In the genomic region with DNA sequence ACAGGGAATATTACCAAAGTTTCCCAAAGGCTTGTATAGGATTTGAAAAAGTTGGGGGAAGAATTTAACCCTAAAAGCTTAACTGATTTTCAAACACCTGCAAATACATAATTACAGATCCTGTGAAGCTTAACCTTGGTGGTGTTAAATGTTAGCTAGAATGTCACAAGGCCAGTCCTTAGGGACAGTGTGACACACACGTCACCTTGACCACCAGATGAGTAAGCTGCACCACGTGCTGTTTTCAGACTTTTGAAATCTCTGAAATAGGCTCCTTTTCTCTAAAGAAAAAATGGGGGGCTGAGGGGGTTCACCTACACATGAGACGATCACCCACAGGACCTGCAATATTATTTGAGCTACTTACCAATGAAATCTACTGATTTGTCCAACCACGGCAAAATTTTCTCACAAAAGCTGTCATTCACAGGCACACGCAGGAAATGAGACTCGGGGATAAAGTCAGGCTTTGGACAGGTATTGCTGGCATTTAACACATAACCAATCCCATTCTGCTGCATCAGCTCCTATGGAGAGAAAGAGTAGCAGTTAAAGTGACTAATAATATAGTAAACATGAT, we compare ENCODE assay signal across 10 cellular contexts.
DNase-seq lines count a peak whose midpoint lies in the region; ATAC-seq, FAIRE-seq and TF ChIP-seq lines count a peak whose summit lies in the region.
"Had no signal": no experiment of that assay in that cellular context is flagged by ENCODE, and none has a peak within 500 bp of the region (broad histone marks: within the 10 kb centered on the region; RNA-seq: fewer than 3 reads in every experiment).

No MANE protein-coding gene starts in this region.

- no TSS peak for BruUV-seq in MCF 10A (replicated peaks; lab: Mats Ljungman, UMichigan)

- no peaks in the 10 kb centered on the region for H3K9me3 Mint-ChIP-seq in MCF 10A (ENCODE audit: unreplicated experiment)
- H3K9me3 Mint-ChIP-seq: activated CD4-positive, alpha-beta T cell treated with anti-CD3 and anti-CD28 coated beads, Interleukin-2, amount 10 ng/mL, durations not matched to agents 7 days and 5 days had no signal

- H3K36me3 Mint-ChIP-seq in MCF 10A (ENCODE audit: insufficient read depth, unreplicated experiment): peaks cover 32% of the 10 kb centered on the region

- CTCF ChIA-PET in MCF 10A (lab: Yijun Ruan, JAX): interaction anchor here (0.7 to 0.9 kb wide), 2 partner anchors 9 to 12 kb away, joined by 3 to 4 read pairs; no protein-coding TSS in a partner anchor

- no peak overlapping the region for H3K27ac Mint-ChIP-seq in MCF 10A (ENCODE audit: low read depth, unreplicated experiment)

- POLR2A ChIA-PET in MCF 10A (lab: Yijun Ruan, JAX): interaction anchor here (0.7 to 1.0 kb wide), 2 partner anchors 10 to 292 kb away, joined by 4 read pairs; no protein-coding TSS in a partner anchor

- no peaks in the 10 kb centered on the region for H3K27me3 Mint-ChIP-seq in MCF 10A (ENCODE audit: insufficient read depth, unreplicated experiment)
- H3K27me3 Mint-ChIP-seq: activated CD4-positive, alpha-beta T cell treated with anti-CD3 and anti-CD28 coated beads, Interleukin-2, amount 10 ng/mL, durations not matched to agents 7 days and 5 days had no signal

- intact Hi-C loops in MCF 10A (cut with micrococcal nuclease): no loop called here

- FAIRE-seq in frontal cortex (lab: Jason Lieb, UNC): no peak

- ATAC-seq in GM18868 (IDR thresholded peaks at IDR 0.05; ENCODE audit: unreplicated experiment) (peak; percentile 62), GM21619 (IDR thresholded peaks at IDR 0.05; ENCODE audit: unreplicated experiment) (peak; percentile 85), HG03460 (IDR thresholded peaks at IDR 0.05; ENCODE audit: unreplicated experiment) (peak; percentile 88)

- DNase-seq in myocyte (ENCODE audit: low read depth) (peak; percentile 7), frontal cortex (ENCODE audit: low spot score in 2 of 2) (no peak), erythroblast (lab: John Stamatoyannopoulos, UW) (no peak), RPMI8226 (no peak), MCF 10A (ENCODE audit: unreplicated experiment) (no peak)
- DNase-seq: activated CD4-positive, alpha-beta T cell treated with anti-CD3 and anti-CD28 coated beads, Interleukin-2, amount 10 ng/mL, durations not matched to agents 7 days and 5 days; ovary had no signal

- no peak overlapping the region for H3K4me3 Mint-ChIP-seq in MCF 10A (ENCODE audit: unreplicated experiment)
- H3K4me3 Mint-ChIP-seq: activated CD4-positive, alpha-beta T cell treated with anti-CD3 and anti-CD28 coated beads, Interleukin-2, amount 10 ng/mL, durations not matched to agents 7 days and 5 days had no signal

- H3K4me1 Mint-ChIP-seq in MCF 10A (ENCODE audit: insufficient read depth, unreplicated experiment): no peaks in the 10 kb centered on the region

- no peak for TF ChIP-seq POLR2A in erythroblast (IDR thresholded peaks at IDR 0.05; ENCODE audit: low read length)

- no peak for TF ChIP-seq CTCF in MCF 10A (IDR thresholded peaks at IDR 0.05; ENCODE audit: unreplicated experiment)
